ENCODE assay signal across 23 cellular contexts in genomic region chr2:165237056-165237455, GRCh38.
"Had no signal": no experiment of that assay in that cellular context is flagged by ENCODE, and none has a peak within 500 bp of the region (broad histone marks: within the 10 kb centered on the region; RNA-seq: fewer than 3 reads in every experiment).

No MANE protein-coding gene starts in this region.

- H3K27me3 ChIP-seq: stomach, suprapubic skin, testis, thyroid gland, tibial artery, tibial nerve, transverse colon, upper lobe of left lung, upper lobe of right lung, uterus, vagina had no signal

- DNase-seq: stimulated activated CD4-positive, alpha-beta T cell treated with anti-CD3 and anti-CD28 coated beads, Interleukin-2, amount 100 ng/mL, for 48 hours; stimulated activated CD4-positive, alpha-beta T cell treated with anti-CD3 and anti-CD28 coated beads, Interleukin-4, amount 100 ng/mL, for 1 hour; stimulated activated CD4-positive, alpha-beta T cell treated with anti-CD3 and anti-CD28 coated beads, Interleukin-4, amount 100 ng/mL, for 24 hours; stimulated activated CD4-positive, alpha-beta T cell treated with anti-CD3 and anti-CD28 coated beads, Interleukin-4, amount 100 ng/mL, for 4 hours; stimulated activated CD8-positive, alpha-beta memory T cell treated with anti-CD3 and anti-CD28 coated beads, Interleukin-4, amount 100 ng/mL, for 48 hours; stimulated activated naive B cell treated with anti-CD40 and anti-IgM and Interleukin-4, amounts not matched to agents 10 μg/mL and 1 μg/mL and 100 μg/mL, for 72 hours; stimulated activated naive CD4-positive, alpha-beta T cell; stimulated activated naive CD4-positive, alpha-beta T cell treated with Interleukin-2 at 50 U/mL for 16 hours; stimulated activated naive CD8-positive, alpha-beta T cell treated with anti-CD3 and anti-CD28 coated beads, Interleukin-15, amount 100 ng/mL, for 72 hours; stimulated activated naive CD8-positive, alpha-beta T cell treated with anti-CD3 and anti-CD28 coated beads, Interleukin-15, Interleukin-2, amounts not matched to agents 100 U/mL and 50 U/mL, for 24 hours; stomach; substantia nigra; testis; thyroid gland; tibial artery; transverse colon; upper lobe of left lung; upper lobe of right lung; uterus had no signal

- H3K36me3 ChIP-seq: stomach, suprapubic skin, thoracic aorta, thyroid gland, tibial artery, tibial nerve, transverse colon, upper lobe of left lung, upper lobe of right lung, uterus, vagina had no signal

- H3K9me3 ChIP-seq: stomach, suprapubic skin, testis, thoracic aorta, thyroid gland, tibial artery, tibial nerve, transverse colon, upper lobe of left lung, upper lobe of right lung, uterus, vagina had no signal

- H3K27ac ChIP-seq: stomach, suprapubic skin, testis, thoracic aorta, thyroid gland, tibial artery, tibial nerve, transverse colon, upper lobe of left lung, upper lobe of right lung, uterus, vagina had no signal

- H3K4me3 ChIP-seq: stomach, suprapubic skin, testis, thoracic aorta, thyroid gland, tibial artery, tibial nerve, transverse colon, upper lobe of left lung, upper lobe of right lung, uterus, vagina had no signal

- H3K4me1 ChIP-seq: stomach, suprapubic skin, testis, thyroid gland, tibial artery, tibial nerve, transverse colon, upper lobe of right lung, uterus, vagina had no signal
